10 cellular contexts compared by ENCODE assay signal in the genomic region with DNA sequence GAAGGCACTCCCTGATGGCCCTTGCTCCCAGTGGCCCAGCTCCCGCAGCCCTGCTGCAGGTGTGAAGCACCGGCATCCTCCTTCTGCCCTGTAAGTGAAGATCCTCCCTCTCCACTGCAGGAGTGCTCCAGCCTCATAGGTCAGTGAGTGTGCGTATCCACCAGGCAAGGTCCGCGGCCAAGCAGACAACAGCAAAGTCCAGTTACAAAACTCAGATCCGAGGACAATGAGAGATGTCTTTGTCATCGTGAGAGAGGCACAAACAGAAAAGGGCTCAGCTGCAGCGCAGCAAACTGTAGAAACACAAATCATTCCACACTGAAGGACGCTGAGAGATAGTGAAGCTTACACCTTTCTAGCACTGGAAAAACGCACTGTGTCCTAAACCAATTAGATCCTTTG. TPM values are rescaled to one million over a fixed set of nuclear protein-coding genes. Genes with fewer than 3 reads are reported as not detected.
DNase-seq lines count a peak whose midpoint lies in the region; ATAC-seq and TF ChIP-seq lines count a peak whose summit lies in the region.
"Had no signal": no experiment of that assay in that cellular context is flagged by ENCODE, and none has a peak within 500 bp of the region (broad histone marks: within the 10 kb centered on the region; RNA-seq: fewer than 3 reads in every experiment).

No MANE protein-coding gene starts in this region.

- TF ChIP-seq EP300 in stomach (IDR thresholded peaks at IDR 0.05): no peak

- peak overlapping the region; percentile 91 for H3K27ac Mint-ChIP-seq in activated CD4-positive, alpha-beta T cell treated with anti-CD3 and anti-CD28 coated beads, Interleukin-2, amount 10 ng/mL, durations not matched to agents 24 days and 14 days

- DNase-seq in activated CD4-positive, alpha-beta T cell treated with anti-CD3 and anti-CD28 coated beads, Interleukin-2, amount 10 ng/mL, durations not matched to agents 24 days and 14 days: no peak
- no peak for DNase-seq in activated CD4-positive, alpha-beta T cell treated with anti-CD3 and anti-CD28 coated beads for 48 hours
- DNase-seq in adrenal gland (peak in 3 of 7 donors; percentile 62 to 72 (median 69)), stomach (no peak), NCI-H1092 (lab: John Stamatoyannopoulos, UW) (no peak), GOT3 (lab: John Stamatoyannopoulos, UW) (no peak)
- DNase-seq: NCI-H146; stimulated activated naive CD4-positive, alpha-beta T cell had no signal

- H3K4me1 Mint-ChIP-seq in activated CD4-positive, alpha-beta T cell treated with anti-CD3 and anti-CD28 coated beads, Interleukin-2, amount 10 ng/mL, durations not matched to agents 24 days and 14 days: peaks cover 69% of the 10 kb centered on the region

- H3K4me1 ChIP-seq in adrenal gland (replicated peaks in 1 of 2) (peaks cover 17 to 63% of the 10 kb centered on the region in 2 donors), liver (ENCODE audit: control insufficient read depth in 4 of 4, insufficient read depth in 4 of 4, low read length in 3 of 4) (peaks cover 9 to 46% (median 32%) of the 10 kb centered on the region in 4 donors), stomach (peaks cover 73 to 100% (median 88%) of the 10 kb centered on the region in 4 donors)

- no peak overlapping the region for H3K9ac ChIP-seq in liver (ENCODE audit: low read depth in 1 of 2, low read length in 2 of 2)

- peak; percentile 30 to 32 for TF ChIP-seq RAD21 in liver (IDR thresholded peaks at IDR 0.05)

- peak overlapping the region; percentile 13 for H3K4me3 Mint-ChIP-seq in activated CD4-positive, alpha-beta T cell treated with anti-CD3 and anti-CD28 coated beads, Interleukin-2, amount 10 ng/mL, durations not matched to agents 24 days and 14 days

- intact Hi-C loops in activated CD4-positive, alpha-beta T cell treated with anti-CD3 and anti-CD28 coated beads, Interleukin-2, amount 10 ng/mL, durations not matched to agents 24 days and 14 days (cut with micrococcal nuclease): no loop called here
- intact Hi-C loops in adrenal gland (cut with DNase I) (no loop called here), stomach (cut with DNase I; ENCODE audit: low total_unique reads) (no loop called here)

- H3K27me3 Mint-ChIP-seq in activated CD4-positive, alpha-beta T cell treated with anti-CD3 and anti-CD28 coated beads, Interleukin-2, amount 10 ng/mL, durations not matched to agents 24 days and 14 days: no peaks in the 10 kb centered on the region

- peaks cover 70% of the 10 kb centered on the region for H3K36me3 Mint-ChIP-seq in activated CD4-positive, alpha-beta T cell treated with anti-CD3 and anti-CD28 coated beads, Interleukin-2, amount 10 ng/mL, durations not matched to agents 24 days and 14 days (ENCODE audit: low read depth)

- TF ChIP-seq CTCF in adrenal gland (IDR thresholded peaks at IDR 0.05) (no peak), liver (IDR thresholded peaks at IDR 0.05; ENCODE audit: low read depth, low read length, missing input control) (no peak), stomach (IDR thresholded peaks at IDR 0.05) (no peak)

- H3K27me3 ChIP-seq in adrenal gland: no peaks in the 10 kb centered on the region
- no peaks in the 10 kb centered on the region for H3K27me3 ChIP-seq in liver (ENCODE audit: control insufficient read depth in 4 of 4, insufficient read depth in 4 of 4, low read length in 3 of 4)
- H3K27me3 ChIP-seq in stomach: no peaks in the 10 kb centered on the region

- peaks cover 0 to 55% of the 10 kb centered on the region in 2 donors for H3K36me3 ChIP-seq in adrenal gland (replicated peaks in 1 of 2)
- peaks cover 5 to 28% (median 19%) of the 10 kb centered on the region in 4 donors for H3K36me3 ChIP-seq in liver (ENCODE audit: control insufficient read depth in 4 of 4, insufficient read depth in 3 of 4, low read depth in 1 of 4, low read length in 3 of 4)
- peaks cover 48 to 100% (median 95%) of the 10 kb centered on the region in 4 donors for H3K36me3 ChIP-seq in stomach

- TF ChIP-seq POLR2A in adrenal gland (IDR thresholded peaks at IDR 0.05) (peak in 1 of 2 donors; percentile 19), stomach (IDR thresholded peaks at IDR 0.05) (no peak)

- no peaks in the 10 kb centered on the region for H3K9me3 Mint-ChIP-seq in activated CD4-positive, alpha-beta T cell treated with anti-CD3 and anti-CD28 coated beads, Interleukin-2, amount 10 ng/mL, durations not matched to agents 24 days and 14 days

- H3K9me3 ChIP-seq in adrenal gland (replicated peaks in 1 of 3): no peaks in the 10 kb centered on the region
- H3K9me3 ChIP-seq in liver (ENCODE audit: control insufficient read depth in 4 of 4, low read length in 3 of 4): no peaks in the 10 kb centered on the region
- no peaks in the 10 kb centered on the region for H3K9me3 ChIP-seq in stomach

- peak overlapping the region in 4 of 5 donors; percentile 7 to 69 (median 52) for H3K27ac ChIP-seq in adrenal gland
- peak overlapping the region; percentile 26 to 43 for H3K27ac ChIP-seq in liver (ENCODE audit: low read depth in 1 of 2, low read length in 2 of 2)
- peak overlapping the region in 4 of 5 donors; percentile 95 to 100 (median 95) for H3K27ac ChIP-seq in stomach

- WGBS in adrenal gland, 4 donors: 44 to 64% (median 50%) methylated on average over 5 to 10 of the region's 10 CpGs
- 46% methylated on average over 10 of the region's 10 CpGs for WGBS in liver
- WGBS in stomach, 5 donors: 75 to 87% (median 82%) methylated on average over 9 to 10 of the region's 10 CpGs

- no peak for ATAC-seq in GM18907 (IDR thresholded peaks at IDR 0.05; ENCODE audit: unreplicated experiment)

- H3K4me3 ChIP-seq in adrenal gland: no peak overlapping the region
- no peak overlapping the region for H3K4me3 ChIP-seq in liver (ENCODE audit: low read depth in 1 of 3, low read length in 3 of 3)
- no peak overlapping the region for H3K4me3 ChIP-seq in stomach

TF ChIP-seq in liver, 16 proteins besides CTCF, POLR2A, EP300 and RAD21:
- TF ChIP-seq JUND (IDR thresholded peaks at IDR 0.05): peak in 1 of 2 donors; percentile 69
- no peak for TF ChIP-seq FOXA1 (IDR thresholded peaks at IDR 0.05)
- TF ChIP-seq SP1 (IDR thresholded peaks at IDR 0.05): peak; percentile 58
- TF ChIP-seq, protein P1, sequence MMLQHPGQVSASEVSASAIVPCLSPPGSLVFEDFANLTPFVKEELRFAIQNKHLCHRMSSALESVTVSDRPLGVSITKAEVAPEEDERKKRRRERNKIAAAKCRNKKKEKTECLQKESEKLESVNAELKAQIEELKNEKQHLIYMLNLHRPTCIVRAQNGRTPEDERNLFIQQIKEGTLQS (IDR thresholded peaks at IDR 0.05): no peak
- TF ChIP-seq, protein P2, sequence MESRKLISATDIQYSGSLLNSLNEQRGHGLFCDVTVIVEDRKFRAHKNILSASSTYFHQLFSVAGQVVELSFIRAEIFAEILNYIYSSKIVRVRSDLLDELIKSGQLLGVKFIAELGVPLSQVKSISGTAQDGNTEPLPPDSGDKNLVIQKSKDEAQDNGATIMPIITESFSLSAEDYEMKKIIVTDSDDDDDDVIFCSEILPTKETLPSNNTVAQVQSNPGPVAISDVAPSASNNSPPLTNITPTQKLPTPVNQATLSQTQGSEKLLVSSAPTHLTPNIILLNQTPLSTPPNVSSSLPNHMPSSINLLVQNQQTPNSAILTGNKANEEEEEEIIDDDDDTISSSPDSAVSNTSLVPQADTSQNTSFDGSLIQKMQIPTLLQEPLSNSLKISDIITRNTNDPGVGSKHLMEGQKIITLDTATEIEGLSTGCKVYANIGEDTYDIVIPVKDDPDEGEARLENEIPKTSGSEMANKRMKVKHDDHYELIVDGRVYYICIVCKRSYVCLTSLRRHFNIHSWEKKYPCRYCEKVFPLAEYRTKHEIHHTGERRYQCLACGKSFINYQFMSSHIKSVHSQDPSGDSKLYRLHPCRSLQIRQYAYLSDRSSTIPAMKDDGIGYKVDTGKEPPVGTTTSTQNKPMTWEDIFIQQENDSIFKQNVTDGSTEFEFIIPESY (IDR thresholded peaks at IDR 0.05): no peak
- TF ChIP-seq HNF4A (conservative IDR thresholded peaks at IDR 0.05): peak; percentile 94 to 96
- peak; percentile 60 for TF ChIP-seq NR2F2 (IDR thresholded peaks at IDR 0.05)
- TF ChIP-seq, protein P3, sequence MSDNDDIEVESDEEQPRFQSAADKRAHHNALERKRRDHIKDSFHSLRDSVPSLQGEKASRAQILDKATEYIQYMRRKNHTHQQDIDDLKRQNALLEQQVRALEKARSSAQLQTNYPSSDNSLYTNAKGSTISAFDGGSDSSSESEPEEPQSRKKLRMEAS (IDR thresholded peaks at IDR 0.05): peak; percentile 78
- TF ChIP-seq FOXA2 (IDR thresholded peaks at IDR 0.05): no peak
- peak; percentile 52 for TF ChIP-seq YY1 (IDR thresholded peaks at IDR 0.05)
- peak; percentile 75 to 89 for TF ChIP-seq RXRA (IDR thresholded peaks at IDR 0.05)
- peak; percentile 83 for TF ChIP-seq HNF4G (IDR thresholded peaks at IDR 0.05)
- no peak for TF ChIP-seq TAF1 (conservative IDR thresholded peaks at IDR 0.05)

RNA-seq across cellular contexts. Expression of a gene that starts 46.1 kb away (rescaled TPM):
- total RNA-seq in activated CD4-positive, alpha-beta T cell treated with anti-CD3 and anti-CD28 coated beads, Interleukin-2, amount 10 ng/mL, durations not matched to agents 24 days and 14 days: 625 and 633 TPM in 2 replicates
- total RNA-seq in adrenal gland (100 to 1,000 TPM; 294 to 427 (median 369) TPM), liver (100 to 1,000 TPM; 123 to 150 TPM), stomach (100 to 1,000 TPM; 155 to 620 (median 272) TPM)
- polyA plus RNA-seq in adrenal gland (100 to 1,000 TPM in 2 of 3 donors, 10 to 100 TPM in 1; 96.2 to 164 (median 133) TPM), liver (10 to 100 TPM; 32.3 to 74.1 TPM), stomach (10 to 100 TPM; 46.7 to 79.3 (median 54.3) TPM)

Comparison
In these comparisons a context has a peak if more than half of its experiments do, and no peak if none do; other contexts are left out.
1. H3K27ac ChIP-seq: peak in every context shown above with its lines; median percentile 95 in stomach; 52 in adrenal gland; 34 in liver.